In genomic region chr19:15378529-15379082, GRCh38 we compare ENCODE assay signal across 8 cellular contexts. TPM values are rescaled to one million over a fixed set of nuclear protein-coding genes. Genes with fewer than 3 reads are reported as not detected.
DNase-seq lines count a peak whose midpoint lies in the region; ATAC-seq and TF ChIP-seq lines count a peak whose summit lies in the region.

No MANE protein-coding gene starts in this region.

- H2BK15ac ChIP-seq in IMR-90 (ENCODE audit: low read depth, low read length): no peak overlapping the region

- intact Hi-C loops in IMR-90 (cut with micrococcal nuclease): loop anchor here (1.0 to 10.0 kb wide), 6 partner anchors 40 to 274 kb away; partner anchors contain the start of genes AKAP8L and SYDE1

- H4K8ac ChIP-seq in IMR-90 (ENCODE audit: low read depth in 2 of 2, low read length in 2 of 2): peak overlapping the region; percentile 71 to 85; a peak in 3 of 4 replicates

- DNase-seq in DMS79 (lab: John Stamatoyannopoulos, UW) (peak; percentile 22), IMR-90 (peak; percentile 41), astrocyte of the spinal cord (ENCODE audit: low read depth, low spot score) (peak; percentile 38), iPS DF 6.9 (ENCODE audit: low read depth, low spot score) (no peak), mesenteric fat pad (ENCODE audit: low spot score) (no peak), DMS153 treated with DMSO at 0.1 percent for 48 hours (lab: John Stamatoyannopoulos, UW; ENCODE audit: unreplicated experiment) (no peak)

- BruUV-seq in IMR-90 (replicated peaks; lab: Mats Ljungman, UMichigan): no TSS peak

- peak overlapping the region; percentile 99 for H2AK9ac ChIP-seq in IMR-90 (replicated peaks; ENCODE audit: low read depth, low read length, poor library complexity)

- peaks cover 0 to 52% of the 10 kb centered on the region in 2 experiments for H3K79me1 ChIP-seq in IMR-90 (ENCODE audit: low read depth in 1 of 2, low read length in 2 of 2)

- H3K79me2 ChIP-seq in SU-DHL-6 (ENCODE audit: insufficient read depth, low read length): peaks cover 56% of the 10 kb centered on the region

- no peak for TF ChIP-seq POLR2A in IMR-90 (IDR thresholded peaks at IDR 0.05; ENCODE audit: low read depth, low read length)

- peaks cover 29% of the 10 kb centered on the region for H3F3A ChIP-seq in SU-DHL-6 (ENCODE audit: insufficient read depth)

- CTCF ChIA-PET in IMR-90 (lab: Yijun Ruan, JAX): interaction anchor here (0.7 to 1.6 kb wide), 3 partner anchors 43 to 177 kb away, joined by 3 to 4 read pairs (median 3); no protein-coding TSS in a partner anchor

- peak overlapping the region; percentile 96 for H3K4ac ChIP-seq in IMR-90 (ENCODE audit: low read depth, low read length)

- H4K91ac ChIP-seq in IMR-90 (ENCODE audit: insufficient read depth, low read depth, low read length): peak overlapping the region; percentile 80

- H3K14ac ChIP-seq in IMR-90 (replicated peaks; ENCODE audit: low read depth, low read length): peak overlapping the region; percentile 92

- TF ChIP-seq CTCF in IMR-90 (conservative IDR thresholded peaks at IDR 0.05; ENCODE audit: low read depth, low read length): no peak
- no peak for TF ChIP-seq CTCF in SU-DHL-6 (IDR thresholded peaks at IDR 0.05; ENCODE audit: insufficient read depth, low read length, poor library complexity, severe bottlenecking)
- TF ChIP-seq CTCF in astrocyte of the spinal cord (IDR thresholded peaks at IDR 0.05; ENCODE audit: low read depth, low read length): no peak

- peak overlapping the region; percentile 96 for H3K23ac ChIP-seq in IMR-90 (ENCODE audit: low read depth, low read length)

- H3K4me1 ChIP-seq in IMR-90 (ENCODE audit: control insufficient read depth, insufficient read depth, low read length) (peaks cover 12% of the 10 kb centered on the region), iPS DF 6.9 (ENCODE audit: control insufficient read depth, insufficient read depth, low read length) (no peaks in the 10 kb centered on the region), skeletal muscle satellite cell (ENCODE audit: control insufficient read depth, insufficient read depth, low read length) (peaks cover 49% of the 10 kb centered on the region)

- dilution Hi-C loops in IMR-90 (cut with HindIII; ENCODE audit: low sequenced_read_pairs, unreplicated experiment): no loop called here

- ATAC-seq in IMR-90 (ENCODE audit: low read depth): peak; percentile 6

- H2BK5ac ChIP-seq in IMR-90 (ENCODE audit: low read depth, low read length, poor library complexity, severe bottlenecking): peak overlapping the region; percentile 95

- no peaks in the 10 kb centered on the region for H3K9me2 ChIP-seq in SU-DHL-6 (replicated peaks; ENCODE audit: insufficient read depth, low read length)

- H2AFZ ChIP-seq in IMR-90 (replicated peaks; ENCODE audit: low read length, poor library complexity) (peak overlapping the region; percentile 98), SU-DHL-6 (ENCODE audit: low read depth, low read length, severe bottlenecking) (peak overlapping the region; percentile 52)

- peak overlapping the region; percentile 15; the same call in 1 of the 2 replicates for H3K18ac ChIP-seq in IMR-90 (ENCODE audit: low read depth, low read length)

- peaks cover 53% of the 10 kb centered on the region for H4K20me1 ChIP-seq in IMR-90 (ENCODE audit: insufficient read depth, low read length)
- peaks cover 10% of the 10 kb centered on the region; the same call in 1 of the 2 replicates for H4K20me1 ChIP-seq in SU-DHL-6 (ENCODE audit: low read depth, low read length)

- peaks cover 7% of the 10 kb centered on the region for H3K9me1 ChIP-seq in IMR-90 (ENCODE audit: insufficient read depth, low read length)

- H4K5ac ChIP-seq in IMR-90 (ENCODE audit: low read depth, low read length): peak overlapping the region; percentile 39

- peak overlapping the region; percentile 86 for H3K56ac ChIP-seq in IMR-90 (ENCODE audit: extremely low read depth, insufficient read depth, low read length)

- no peaks in the 10 kb centered on the region for H3K27me3 ChIP-seq in IMR-90 (ENCODE audit: control insufficient read depth, insufficient read depth, low read length)
- no peaks in the 10 kb centered on the region for H3K27me3 ChIP-seq in SU-DHL-6 (ENCODE audit: low read length)
- H3K27me3 ChIP-seq in iPS DF 6.9 (ENCODE audit: control insufficient read depth, insufficient read depth, low read length): no peaks in the 10 kb centered on the region
- no peaks in the 10 kb centered on the region for H3K27me3 ChIP-seq in skeletal muscle satellite cell (ENCODE audit: control insufficient read depth, insufficient read depth, low read length)

- H3K36me3 ChIP-seq in IMR-90 (ENCODE audit: control insufficient read depth, insufficient read depth, low read length) (peaks cover 8% of the 10 kb centered on the region; the same call in 1 of the 2 replicates), SU-DHL-6 (ENCODE audit: low read length) (no peaks in the 10 kb centered on the region), iPS DF 6.9 (ENCODE audit: control insufficient read depth, insufficient read depth, low read length) (no peaks in the 10 kb centered on the region), skeletal muscle satellite cell (ENCODE audit: insufficient read depth, low read length) (peaks cover 6% of the 10 kb centered on the region)

- peak overlapping the region; percentile 87 for H2AK5ac ChIP-seq in IMR-90 (ENCODE audit: low read depth, low read length)

- H3K27ac ChIP-seq in IMR-90 (ENCODE audit: insufficient read depth, low read length) (peak overlapping the region; percentile 96), SU-DHL-6 (ENCODE audit: low read depth, low read length) (peak overlapping the region; percentile 80), iPS DF 6.9 (ENCODE audit: low read length) (no peak overlapping the region)

- H3K4me3 ChIP-seq in IMR-90 (ENCODE audit: insufficient read depth, low read depth, low read length): peak overlapping the region; percentile 92
- H3K4me3 ChIP-seq in SU-DHL-6 (ENCODE audit: insufficient read depth, low read length, poor library complexity, severe bottlenecking): peak overlapping the region; percentile 74
- H3K4me3 ChIP-seq in astrocyte of the spinal cord (ENCODE audit: low read depth, low read length): peak overlapping the region; percentile 96
- H3K4me3 ChIP-seq in iPS DF 6.9 (ENCODE audit: low read length): peak overlapping the region; percentile 68
- H3K4me3 ChIP-seq in skeletal muscle satellite cell (ENCODE audit: low read length): peak overlapping the region; percentile 100

- POLR2A ChIA-PET in IMR-90 (lab: Charles Lee; ENCODE audit: unreplicated experiment): interaction anchor here (0.6 kb wide), 1 partner anchor 682 kb away, joined by 3 read pairs; no protein-coding TSS in a partner anchor

- H3K9ac ChIP-seq in IMR-90 (ENCODE audit: low read depth, low read length) (peak overlapping the region; percentile 95), SU-DHL-6 (ENCODE audit: low read length) (peak overlapping the region; percentile 87), skeletal muscle satellite cell (ENCODE audit: low read depth, low read length) (peak overlapping the region; percentile 99)

- no peak overlapping the region for H2BK20ac ChIP-seq in IMR-90 (ENCODE audit: low read depth, low read length)

- WGBS in IMR-90 (ENCODE audit: extremely low coverage in 2 of 2, insufficient read length in 1 of 2), 2 experiments: 0% methylated on average over 12 of the region's 22 CpGs; no CpG with 5 or more reads in 1 of the 2 experiments
- WGBS in iPS DF 6.9 (ENCODE audit: insufficient coverage, insufficient read length): no CpG with 5 or more reads among the region's 22 CpGs

- in situ Hi-C loops in IMR-90 (cut with MboI; ENCODE audit: low sequenced_read_pairs) (no loop called here), astrocyte of the spinal cord (cut with HindIII; ENCODE audit: low sequenced_read_pairs) (no loop called here)

- H2BK120ac ChIP-seq in IMR-90 (ENCODE audit: low read depth, low read length): peak overlapping the region; percentile 2; the same call in 1 of the 2 replicates

- H3K9me3 ChIP-seq in IMR-90 (ENCODE audit: control insufficient read depth, insufficient read depth, low read length) (no peaks in the 10 kb centered on the region), SU-DHL-6 (ENCODE audit: insufficient read depth, low read length) (no peaks in the 10 kb centered on the region), iPS DF 6.9 (ENCODE audit: control insufficient read depth, insufficient read depth, low read length) (no peaks in the 10 kb centered on the region), skeletal muscle satellite cell (replicated peaks; ENCODE audit: low read length) (no peaks in the 10 kb centered on the region)

- H3K4me2 ChIP-seq in IMR-90 (ENCODE audit: low read depth, low read length): peak overlapping the region; percentile 85
- H3K4me2 ChIP-seq in SU-DHL-6 (ENCODE audit: low read depth, low read length, poor library complexity, severe bottlenecking): peak overlapping the region; percentile 92
- H3K4me2 ChIP-seq in skeletal muscle satellite cell (ENCODE audit: low read length): peak overlapping the region; percentile 92

- TF ChIP-seq RAD21 in IMR-90 (IDR thresholded peaks at IDR 0.05; ENCODE audit: low read length): no peak

TF ChIP-seq in IMR-90, 13 proteins besides CTCF, POLR2A, EP300 and RAD21:
- TF ChIP-seq MAZ (IDR thresholded peaks at IDR 0.05; ENCODE audit: borderline replicate concordance, low read depth, low read length) (no peak), MXI1 (IDR thresholded peaks at IDR 0.05; ENCODE audit: borderline replicate concordance, low read depth, low read length) (peak; percentile 90; the same call in 1 of the 2 replicates)

RNA-seq across cellular contexts. Expression of gene AKAP8, which starts 1.0 kb away (rescaled TPM):
- 12.2 and 16.9 TPM in 2 replicates for total RNA-seq in IMR-90 (2012; rRNA removed)
- polyA plus RNA-seq in IMR-90 (2012; rRNA removed): 13.4 and 14.8 TPM in 2 replicates
- polyA plus RNA-seq in IMR-90 (2012; cell fraction: cytosol; rRNA removed): 7.5 and 7.6 TPM in 2 replicates
- polyA plus RNA-seq in IMR-90 (2012; cell fraction: nucleus; rRNA removed; ENCODE audit: low replicate concordance): 49.7 and 58.6 TPM in 2 replicates
- total RNA-seq in skeletal muscle satellite cell (2012; rRNA removed): 18.3 TPM in 2 replicates
- total RNA-seq in mesenteric fat pad: 38.3 TPM

RNA-seq across cellular contexts. Expression of gene AKAP8L, which starts 40.2 kb away (rescaled TPM):
- 40.8 and 44.6 TPM in 2 replicates for total RNA-seq in IMR-90 (2012; rRNA removed)
- 41.0 and 43.1 TPM in 2 replicates for polyA plus RNA-seq in IMR-90 (2012; rRNA removed)
- 18.5 and 19.3 TPM in 2 replicates for polyA plus RNA-seq in IMR-90 (2012; cell fraction: cytosol; rRNA removed)
- 207 and 357 TPM in 2 replicates for polyA plus RNA-seq in IMR-90 (2012; cell fraction: nucleus; rRNA removed; ENCODE audit: low replicate concordance)
- total RNA-seq in skeletal muscle satellite cell (2012; rRNA removed): 48.5 and 50.7 TPM in 2 replicates
- 63.8 TPM for total RNA-seq in mesenteric fat pad

RNA-seq across cellular contexts. Expression of gene BRD4, which starts 46.3 kb away (rescaled TPM):
- total RNA-seq in IMR-90 (2012; rRNA removed) (7.0 and 7.2 TPM in 2 replicates), mesenteric fat pad (96.3 TPM)
- 19.9 and 21.1 TPM in 2 replicates for polyA plus RNA-seq in IMR-90 (2012; rRNA removed)
- 9.0 and 15.0 TPM in 2 replicates for polyA plus RNA-seq in IMR-90 (2012; cell fraction: cytosol; rRNA removed)
- polyA plus RNA-seq in IMR-90 (2012; cell fraction: nucleus; rRNA removed; ENCODE audit: low replicate concordance): 29.5 and 41.2 TPM in 2 replicates
- total RNA-seq in skeletal muscle satellite cell (2012; rRNA removed): 13.8 and 20.0 TPM in 2 replicates

Comparison
In these comparisons a context has a peak if more than half of its experiments do, and no peak if none do; other contexts are left out.
1. DNase-seq: peak in DMS79 (single experiment), IMR-90 (single experiment) and astrocyte of the spinal cord (single experiment); none in iPS DF 6.9 (single experiment), mesenteric fat pad (single experiment) and DMS153 treated with DMSO at 0.1 percent for 48 hours (single experiment).
2. RNA of gene BRD4, which starts 46.3 kb away (total RNA-seq): 96.3 TPM in mesenteric fat pad (single experiment); 7.0 to 7.2 TPM in IMR-90; every median in the first group is over 10 times any median in the second.
3. Peak in every context shown above with its lines, with median percentiles within 50 percentile points of each other: H3K4me2 ChIP-seq, H3K4me3 ChIP-seq and H3K9ac ChIP-seq.